Comparison of ENCODE assay signal across 18 cellular contexts in genomic region chr10:24694086-24694485, GRCh38. TPM values are rescaled to one million over a fixed set of nuclear protein-coding genes. Genes with fewer than 3 reads are reported as not detected.
DNase-seq lines count a peak whose midpoint lies in the region; ATAC-seq and TF ChIP-seq lines count a peak whose summit lies in the region.
"Had no signal": no experiment of that assay in that cellular context is flagged by ENCODE, and none has a peak within 500 bp of the region (broad histone marks: within the 10 kb centered on the region; RNA-seq: fewer than 3 reads in every experiment).

No MANE protein-coding gene starts in this region.

- H3K4me3 Mint-ChIP-seq in endothelial cell (ENCODE audit: unreplicated experiment) = no peak overlapping the region
- H3K4me3 Mint-ChIP-seq: B cell; CD4-positive, CD25-positive, alpha-beta regulatory T cell; GM23338 had no signal

- H3K9me3 ChIP-seq in trophoblast cell (ENCODE audit: insufficient read depth, low read depth, low read length) = no peaks in the 10 kb centered on the region
- H3K9me3 ChIP-seq in gastrocnemius medialis = no peaks in the 10 kb centered on the region
- H3K9me3 ChIP-seq: Caco-2 had no signal

- H3K4ac ChIP-seq in trophoblast cell (ENCODE audit: low read depth, low read length) = peak overlapping the region; percentile 7

- no peak overlapping the region for H4K8ac ChIP-seq in trophoblast cell (ENCODE audit: low read depth, low read length)

- H3K4me3 ChIP-seq in trophoblast cell (ENCODE audit: low read depth, low read length) (no peak overlapping the region), gastrocnemius medialis (no peak overlapping the region)
- H3K4me3 ChIP-seq: GM23338 had no signal

- peaks cover 0 to 2% of the 10 kb centered on the region in 2 experiments for H3K36me3 ChIP-seq in trophoblast cell (ENCODE audit: control insufficient read depth in 1 of 2, insufficient read depth in 2 of 2, low read length in 2 of 2)
- no peaks in the 10 kb centered on the region for H3K36me3 ChIP-seq in gastrocnemius medialis

- no peak overlapping the region for H2BK120ac ChIP-seq in trophoblast cell (ENCODE audit: insufficient read depth, low read length, poor library complexity)

- intact Hi-C loops in gastrocnemius medialis (cut with DNase I; ENCODE audit: low total_unique reads) = no loop called here

- H3K27ac ChIP-seq in trophoblast cell (ENCODE audit: low read depth, low read length) = no peak overlapping the region
- H3K27ac ChIP-seq in gastrocnemius medialis = peak overlapping the region in 2 of 4 donors; percentile 3 to 70

- H2AK5ac ChIP-seq in trophoblast cell (ENCODE audit: low read length) = no peak overlapping the region

- ATAC-seq in gastrocnemius medialis (no peak), HG02884 (IDR thresholded peaks at IDR 0.05; ENCODE audit: unreplicated experiment) (no peak)
- ATAC-seq: GM23338 had no signal

- H3K14ac ChIP-seq in trophoblast cell (ENCODE audit: low read length) = no peak overlapping the region

- no CpG with 5 or more reads among the region's 5 CpGs for WGBS in trophoblast cell (ENCODE audit: extremely low coverage, insufficient coverage, insufficient read length)

- no peaks in the 10 kb centered on the region for H3K4me1 Mint-ChIP-seq in endothelial cell (ENCODE audit: unreplicated experiment)
- H3K4me1 Mint-ChIP-seq: B cell had no signal

- no peak overlapping the region for H3K27ac Mint-ChIP-seq in endothelial cell (ENCODE audit: unreplicated experiment)
- H3K27ac Mint-ChIP-seq: B cell; CD4-positive, CD25-positive, alpha-beta regulatory T cell; GM23338 had no signal

- H3K9me3 Mint-ChIP-seq in endothelial cell (ENCODE audit: unreplicated experiment) = no peaks in the 10 kb centered on the region
- H3K9me3 Mint-ChIP-seq: GM23338 had no signal

- H3K23ac ChIP-seq in trophoblast cell (ENCODE audit: low read length) = no peak overlapping the region

- no peaks in the 10 kb centered on the region for H3K36me3 Mint-ChIP-seq in endothelial cell (ENCODE audit: low read depth, unreplicated experiment)
- H3K36me3 Mint-ChIP-seq: CD4-positive, CD25-positive, alpha-beta regulatory T cell had no signal

- H3K4me2 ChIP-seq in trophoblast cell (ENCODE audit: low read length) = no peak overlapping the region
- H3K4me2 ChIP-seq: GM23338 had no signal

- DNase-seq in EH (ENCODE audit: low read depth) (peak; percentile 37), M059J (ENCODE audit: low read depth) (peak; percentile 24), fibroblast of gingiva (ENCODE audit: low read depth) (peak; percentile 75), trophoblast cell (peak; percentile 79 to 89), gastrocnemius medialis (no peak), endothelial cell (ENCODE audit: low spot score) (no peak)
- DNase-seq: Caco-2; CD4-positive, CD25-positive, alpha-beta regulatory T cell; KG1; MM.1S; NCI-H1105 treated with DMSO at 0.1 percent for 48 hours; NCI-H1694 treated with DMSO at 0.1 percent for 48 hours; NCI-H446; NCI-H69; SIG-M5 had no signal

- peaks cover 7% of the 10 kb centered on the region for H3K79me2 ChIP-seq in trophoblast cell (ENCODE audit: control insufficient read depth, insufficient read depth, low read length, poor library complexity)

- no peak overlapping the region for H2AFZ ChIP-seq in trophoblast cell (ENCODE audit: insufficient read depth, low read length, poor library complexity)
- H2AFZ ChIP-seq: GM23338 had no signal

- no peak for TF ChIP-seq CTCF in gastrocnemius medialis (IDR thresholded peaks at IDR 0.05 in 4 of 5, conservative IDR thresholded peaks at IDR 0.05 in 1 of 5)
- TF ChIP-seq CTCF in endothelial cell (IDR thresholded peaks at IDR 0.05; ENCODE audit: unreplicated experiment) = no peak

- H3K9ac ChIP-seq in trophoblast cell (ENCODE audit: low read length) = no peak overlapping the region

- H3K4me1 ChIP-seq in trophoblast cell (ENCODE audit: control insufficient read depth in 1 of 2, insufficient read depth in 2 of 2, low read length in 2 of 2) = peaks cover 5 to 13% of the 10 kb centered on the region in 2 experiments
- H3K4me1 ChIP-seq in gastrocnemius medialis = peaks cover 45 to 49% of the 10 kb centered on the region in 2 donors

- H2BK12ac ChIP-seq in trophoblast cell (ENCODE audit: low read length) = no peak overlapping the region

- no peak overlapping the region for H4K91ac ChIP-seq in trophoblast cell (ENCODE audit: low read depth, low read length)

- no peak overlapping the region for H3K18ac ChIP-seq in trophoblast cell (ENCODE audit: low read length)

- no peak for TF ChIP-seq POLR2A in gastrocnemius medialis (IDR thresholded peaks at IDR 0.05)

- no peak overlapping the region for H2BK5ac ChIP-seq in trophoblast cell (ENCODE audit: low read depth, low read length, poor library complexity)

- no peaks in the 10 kb centered on the region for H3K27me3 Mint-ChIP-seq in endothelial cell (ENCODE audit: unreplicated experiment)
- H3K27me3 Mint-ChIP-seq: B cell; CD4-positive, CD25-positive, alpha-beta regulatory T cell had no signal

- H3K27me3 ChIP-seq in trophoblast cell (ENCODE audit: insufficient read depth, low read length) (no peaks in the 10 kb centered on the region), gastrocnemius medialis (no peaks in the 10 kb centered on the region)

- in situ Hi-C loops in gastrocnemius medialis (cut with MboI; ENCODE audit: low sequenced_read_pairs in 4 of 4) = no loop called here

- no peak overlapping the region for H4K12ac ChIP-seq in trophoblast cell (ENCODE audit: low read depth, low read length)

- peaks cover 5% of the 10 kb centered on the region for H3K79me1 ChIP-seq in trophoblast cell (ENCODE audit: low read length)

RNA-seq across cellular contexts. Expression of gene ARHGAP21, which starts 29.6 kb away (rescaled TPM):
- total RNA-seq in M059J (2014; rRNA removed; shearing (Covaris generic)) = 22.3 and 26.4 TPM in 2 replicates
- polyA plus RNA-seq in trophoblast cell (2013) = 65.0 and 66.8 TPM in 2 replicates
- total RNA-seq in gastrocnemius medialis (10 to 100 TPM; 35.1 to 60.5 (median 54.1) TPM), endothelial cell (ENCODE audit: unreplicated experiment) (100 TPM)

Comparison
In these comparisons a context has a peak if more than half of its experiments do, and no peak if none do; other contexts are left out.
1. DNase-seq: peak in EH (single experiment), M059J (single experiment), fibroblast of gingiva (single experiment) and trophoblast cell (2 of 2); none in gastrocnemius medialis (0 of 2) and endothelial cell (single experiment).